ENCODE assay signal across 10 cellular contexts in genomic region chr14:94005324-94005723, GRCh38. TPM values are rescaled to one million over a fixed set of nuclear protein-coding genes. Genes with fewer than 3 reads are reported as not detected.
DNase-seq lines count a peak whose midpoint lies in the region; ATAC-seq and TF ChIP-seq lines count a peak whose summit lies in the region.
"Had no signal": no experiment of that assay in that cellular context is flagged by ENCODE, and none has a peak within 500 bp of the region (broad histone marks: within the 10 kb centered on the region; RNA-seq: fewer than 3 reads in every experiment).

No MANE protein-coding gene starts in this region.

- H3K9me2 ChIP-seq in OCI-LY7 (ENCODE audit: insufficient read depth, low read length) = no peaks in the 10 kb centered on the region

- no peaks in the 10 kb centered on the region for H4K20me1 ChIP-seq in OCI-LY7 (ENCODE audit: insufficient read depth, low read length)

- intact Hi-C loops in OCI-LY7 (cut with micrococcal nuclease; ENCODE audit: unreplicated experiment) = no loop called here

- H3K9me3 ChIP-seq in OCI-LY7 (ENCODE audit: low read length) = no peaks in the 10 kb centered on the region

- TF ChIP-seq CTCF in AG10803 (conservative IDR thresholded peaks at IDR 0.05; ENCODE audit: low read length) (peak; percentile 50), OCI-LY7 (conservative IDR thresholded peaks at IDR 0.05; ENCODE audit: low read length) (peak; percentile 82)

- H2AFZ ChIP-seq in OCI-LY7 (ENCODE audit: low read length) = no peak overlapping the region

- CTCF ChIA-PET in OCI-LY7 (lab: Charles Lee; ENCODE audit: unreplicated experiment) = interaction anchor here (1.0 kb wide), 1 partner anchor 66 kb away, joined by 5 read pairs; no protein-coding TSS in a partner anchor

- POLR2A ChIA-PET in OCI-LY7 (lab: Charles Lee) = no interaction called here

- BruUV-seq in OCI-LY7 (replicated peaks; lab: Mats Ljungman, UMichigan) = no TSS peak

- H3K4me1 ChIP-seq in OCI-LY7 (ENCODE audit: insufficient read depth, low read length, poor library complexity, severe bottlenecking) = peaks cover 4% of the 10 kb centered on the region

- H3K79me2 ChIP-seq in OCI-LY7 (ENCODE audit: insufficient read depth, low read depth, low read length) = no peaks in the 10 kb centered on the region

- DNase-seq in AG10803 (ENCODE audit: low read depth) (no peak), ELR (ENCODE audit: low read depth) (peak; percentile 40), OCI-LY7 (ENCODE audit: low spot score) (peak; percentile 51), germinal center (ENCODE audit: low spot score) (peak; percentile 61), NCI-H2227 treated with DMSO at 0.1 percent for 48 hours (lab: John Stamatoyannopoulos, UW) (no peak), HT-29 (ENCODE audit: low spot score) (no peak)
- DNase-seq: SHP77 treated with DMSO at 0.1 percent for 48 hours had no signal

- no peak for ATAC-seq in HG03139 (IDR thresholded peaks at IDR 0.05; ENCODE audit: unreplicated experiment)

- no peak overlapping the region for H3K4me3 ChIP-seq in AG10803 (ENCODE audit: low read length)
- H3K4me3 ChIP-seq in OCI-LY7 (ENCODE audit: low read depth, low read length, poor library complexity, severe bottlenecking) = no peak overlapping the region

- H3K4me2 ChIP-seq in OCI-LY7 (ENCODE audit: low read length) = no peak overlapping the region

- no peaks in the 10 kb centered on the region for H3K36me3 ChIP-seq in OCI-LY7 (ENCODE audit: insufficient read depth, low read length)

- no peak overlapping the region for H3K27ac ChIP-seq in OCI-LY7 (ENCODE audit: low read depth, low read length, poor library complexity, severe bottlenecking)

RNA-seq across cellular contexts. Expression of gene CCDC197, which starts 8.2 kb away (rescaled TPM):
- total RNA-seq in OCI-LY7 (2014; rRNA removed; shearing (Covaris generic)) = not detected in 2 replicates
- total RNA-seq in OCI-LY7 (2022) = not detected in 2 replicates
- not detected in 2 replicates for total RNA-seq in HT-29 (2014; rRNA removed; shearing (Covaris generic))
- total RNA-seq: glomerular endothelial cell, renal cortical epithelial cell had no signal

RNA-seq across cellular contexts. Expression of gene OTUB2, which starts 20.8 kb away (rescaled TPM):
- total RNA-seq in OCI-LY7 (2014; rRNA removed; shearing (Covaris generic)) = 0.28 and 0.44 TPM in 2 replicates
- 0.48 and 0.84 TPM in 2 replicates for total RNA-seq in OCI-LY7 (2022)
- 2.3 and 2.4 TPM in 2 replicates for total RNA-seq in HT-29 (2014; rRNA removed; shearing (Covaris generic))

RNA-seq across cellular contexts. Expression of gene ASB2, which starts 29.0 kb away (rescaled TPM):
- total RNA-seq in OCI-LY7 (2014; rRNA removed; shearing (Covaris generic)) = 15.0 and 21.7 TPM in 2 replicates
- total RNA-seq in OCI-LY7 (2022) = 16.1 and 23.6 TPM in 2 replicates
- 0.05 and 0.16 TPM in 2 replicates for total RNA-seq in HT-29 (2014; rRNA removed; shearing (Covaris generic))

Comparison
In these comparisons a context has a peak if more than half of its experiments do, and no peak if none do; other contexts are left out.
1. DNase-seq: peak in ELR (single experiment), OCI-LY7 (single experiment) and germinal center (single experiment); none in AG10803 (single experiment), NCI-H2227 treated with DMSO at 0.1 percent for 48 hours (single experiment) and HT-29 (single experiment).
2. RNA of gene ASB2, which starts 29.0 kb away (total RNA-seq): 15.0 to 23.6 TPM in OCI-LY7; 0.05 to 0.16 TPM in HT-29; every median in the first group is over 10 times any median in the second.